Comparison of ENCODE assay signal across 9 cellular contexts in the genomic region with DNA sequence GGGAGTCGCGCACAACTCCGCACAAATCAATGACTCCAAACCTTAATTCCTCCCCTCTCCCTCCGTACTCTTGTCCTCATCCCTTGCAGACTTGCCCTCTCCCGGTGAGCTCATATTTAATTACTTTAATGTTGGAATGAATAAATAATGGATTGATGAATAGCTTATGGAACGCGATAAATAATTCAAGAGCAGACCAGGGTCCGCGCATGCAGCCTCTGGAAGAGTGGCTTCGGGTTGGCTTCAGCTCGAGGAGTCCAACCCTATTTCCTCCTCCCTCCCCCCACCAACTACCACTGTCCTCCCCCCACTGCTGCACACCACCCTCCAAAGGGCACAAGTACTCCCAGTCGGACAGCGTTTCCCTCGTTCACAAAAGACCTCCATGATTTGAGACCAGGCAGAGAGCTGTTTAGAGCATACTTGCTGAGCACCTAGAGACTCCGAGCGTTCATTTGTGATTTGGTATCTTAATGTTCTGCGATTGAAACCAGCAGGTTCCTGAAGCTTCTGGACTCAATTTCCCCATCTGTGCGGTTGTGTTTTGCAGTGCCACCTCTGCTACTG. TPM values are rescaled to one million over a fixed set of nuclear protein-coding genes. Genes with fewer than 3 reads are reported as not detected.
A peak's percentile ranks its signal among the peaks of the same experiment; 100 is the strongest.
DNase-seq lines count a peak whose midpoint lies in the region; ATAC-seq and TF ChIP-seq lines count a peak whose summit lies in the region.
"Had no signal": no experiment of that assay in that cellular context is flagged by ENCODE, and none has a peak within 500 bp of the region (broad histone marks: within the 10 kb centered on the region; RNA-seq: fewer than 3 reads in every experiment).

No MANE protein-coding gene starts in this region.

- peak; percentile 53 for DNase-seq in DMS53 (lab: John Stamatoyannopoulos, UW)
- DNase-seq in DMS53 treated with DMSO at 0.1 percent for 48 hours (lab: John Stamatoyannopoulos, UW; ENCODE audit: unreplicated experiment): no peak
- DNase-seq in NCI-H526 treated with DMSO at 0.1 percent for 48 hours (lab: John Stamatoyannopoulos, UW): peak; percentile 87
- peak; percentile 73 for DNase-seq in endodermal cell
- no peak for DNase-seq in retinal pigment epithelial cell (ENCODE audit: low read depth)
- DNase-seq in cerebellar cortex (ENCODE audit: low spot score): no peak

- H3K27ac ChIP-seq in endodermal cell (ENCODE audit: low read depth, low read length): no peak overlapping the region
- H3K27ac ChIP-seq: BLaER1 had no signal

- peaks cover 99% of the 10 kb centered on the region for H3K27me3 Mint-ChIP-seq in endodermal cell (ENCODE audit: insufficient read depth)

- no peaks in the 10 kb centered on the region for H3K36me3 Mint-ChIP-seq in endodermal cell (ENCODE audit: low read depth)

- H3K27me3 ChIP-seq in endodermal cell (ENCODE audit: control insufficient read depth, insufficient read depth, low read length, poor library complexity, severe bottlenecking): peaks cover 100% of the 10 kb centered on the region

- 0 to 2% methylated on average over 5 to 16 of the region's 18 CpGs for WGBS in endodermal cell (ENCODE audit: insufficient coverage in 1 of 2, insufficient read length in 1 of 2), 2 experiments

- no peaks in the 10 kb centered on the region for H3K9me3 ChIP-seq in endodermal cell (ENCODE audit: control insufficient read depth, low read length)

- H3K9me3 Mint-ChIP-seq in endodermal cell: no peaks in the 10 kb centered on the region

- peaks cover 20% of the 10 kb centered on the region for H3K4me1 ChIP-seq in endodermal cell (ENCODE audit: control insufficient read depth, insufficient read depth, low read length)
- H3K4me1 ChIP-seq: BLaER1 had no signal

- H3K36me3 ChIP-seq in endodermal cell (ENCODE audit: control insufficient read depth, insufficient read depth, low read length): no peaks in the 10 kb centered on the region
- H3K36me3 ChIP-seq: BLaER1 had no signal

- peak overlapping the region; percentile 50 for H3K4me3 Mint-ChIP-seq in endodermal cell

- H3K9ac ChIP-seq in endodermal cell (ENCODE audit: extremely low read depth, low read length, poor library complexity, severe bottlenecking): no peak overlapping the region
- H3K9ac ChIP-seq: BLaER1 had no signal

- H3K27ac Mint-ChIP-seq in endodermal cell: no peak overlapping the region

- TF ChIP-seq CTCF in endodermal cell (conservative IDR thresholded peaks at IDR 0.05): no peak
- TF ChIP-seq CTCF in retinal pigment epithelial cell (conservative IDR thresholded peaks at IDR 0.05; ENCODE audit: low read depth, low read length): no peak

- H3K4me1 Mint-ChIP-seq in endodermal cell: peaks cover 58% of the 10 kb centered on the region

- no peak for ATAC-seq in GM18909 (IDR thresholded peaks at IDR 0.05; ENCODE audit: poor library complexity, unreplicated experiment)
- ATAC-seq in HG02938 (IDR thresholded peaks at IDR 0.05; ENCODE audit: unreplicated experiment): no peak

- H3K4me3 ChIP-seq in endodermal cell (ENCODE audit: low read length): peak overlapping the region; percentile 21
- peak overlapping the region; percentile 30 for H3K4me3 ChIP-seq in retinal pigment epithelial cell (ENCODE audit: low read length)
- H3K4me3 ChIP-seq: BLaER1 had no signal

RNA-seq across cellular contexts. Expression of gene SIX1, which starts 0.6 kb away (rescaled TPM):
- under 1 TPM in 1 of 2 donors, not detected in 1; 0.13 TPM for total RNA-seq in endodermal cell
- polyA plus RNA-seq in endodermal cell (2013, experiment 1 of 2): 4.8 TPM
- polyA plus RNA-seq in endodermal cell (2013, experiment 2 of 2): 4.9 TPM

Comparison
In these comparisons a context has a peak if more than half of its experiments do, and no peak if none do; other contexts are left out.
1. DNase-seq: peak in DMS53 (single experiment), NCI-H526 treated with DMSO at 0.1 percent for 48 hours (single experiment) and endodermal cell (single experiment); none in DMS53 treated with DMSO at 0.1 percent for 48 hours (single experiment), retinal pigment epithelial cell (single experiment) and cerebellar cortex (single experiment).